ENCODE assay signal across 1 cellular context in the genomic region with DNA sequence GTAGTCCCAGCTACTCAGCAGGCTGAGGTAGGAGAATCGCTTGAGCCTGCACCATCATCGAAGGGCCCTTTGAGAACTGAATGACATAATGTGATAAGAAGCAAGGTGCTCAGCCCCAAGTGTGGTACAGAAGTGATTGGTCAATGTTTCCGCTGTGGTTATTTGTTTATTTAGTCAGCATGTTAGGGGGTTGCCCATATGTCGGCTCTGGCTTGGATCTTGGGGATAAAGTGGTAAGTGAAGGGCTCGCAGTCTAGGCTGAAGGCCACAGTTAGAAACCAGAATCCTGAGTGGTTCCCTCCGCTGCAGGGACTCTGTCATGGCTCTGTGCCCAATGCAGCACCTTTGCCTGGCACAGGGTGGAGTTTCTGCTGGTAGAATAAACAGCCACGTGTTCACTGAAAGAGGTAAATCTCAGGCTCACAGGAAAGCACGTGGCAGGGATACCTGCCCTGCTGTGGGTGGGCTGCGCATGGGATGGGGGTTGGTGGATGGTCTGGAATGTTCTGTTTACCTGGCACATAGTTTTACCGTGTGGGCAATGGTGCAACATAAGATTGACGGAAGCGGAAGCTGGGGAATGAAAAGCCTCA.
TF ChIP-seq lines count a peak whose summit lies in the region.

No MANE protein-coding gene starts in this region.

TF ChIP-seq in liver, 16 proteins besides CTCF, POLR2A, EP300 and RAD21 (continued from another document):
- TF ChIP-seq REST (IDR thresholded peaks at IDR 0.05) (peak; percentile 37), GABPA (IDR thresholded peaks at IDR 0.05 in 1 of 2, conservative IDR thresholded peaks at IDR 0.05 in 1 of 2) (no peak), TAF1 (conservative IDR thresholded peaks at IDR 0.05) (no peak)
